8 cellular contexts compared by ENCODE assay signal in the genomic region with DNA sequence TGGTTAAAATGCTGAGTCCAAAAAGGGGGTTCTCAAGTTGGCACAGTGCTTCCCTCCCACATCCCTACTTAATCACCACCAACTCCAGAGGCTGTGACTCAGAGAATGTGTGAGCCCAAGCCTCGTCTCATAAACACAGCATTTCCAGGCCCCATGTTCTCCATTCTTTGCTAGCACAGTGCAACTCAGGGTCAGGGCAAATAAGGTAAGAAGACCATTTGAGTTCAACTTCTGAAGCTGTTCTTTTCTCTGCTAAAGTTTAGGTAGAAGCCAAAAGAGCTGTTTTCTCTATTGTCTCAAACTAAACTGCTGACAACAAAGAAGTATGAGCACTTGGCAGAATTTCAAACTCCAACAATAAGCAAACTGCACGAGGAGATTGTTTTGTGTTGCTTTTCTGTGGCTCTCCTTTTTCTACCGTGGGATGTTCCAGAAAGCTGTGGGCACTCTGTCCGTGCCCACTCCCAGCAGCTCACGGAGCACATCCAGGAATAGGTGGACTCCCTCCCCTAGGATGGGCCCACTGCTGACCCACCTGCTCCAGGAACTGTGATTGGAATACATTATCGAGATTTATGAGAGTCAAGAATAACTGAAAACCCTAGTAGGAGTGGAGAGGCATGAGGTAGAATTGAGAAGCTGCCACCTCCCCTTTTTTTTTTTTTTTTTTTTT.
DNase-seq lines count a peak whose midpoint lies in the region; ATAC-seq and TF ChIP-seq lines count a peak whose summit lies in the region.

No MANE protein-coding gene starts in this region.

- peak; percentile 86 for ATAC-seq in SK-N-SH treated with all-trans-retinoic acid at 6 μM for 48 hours
- ATAC-seq in sciatic nerve, result peak; percentile 85
- ATAC-seq in GM19397 (IDR thresholded peaks at IDR 0.05; ENCODE audit: unreplicated experiment), result no peak
- no peak for ATAC-seq in GM18498 (IDR thresholded peaks at IDR 0.05; ENCODE audit: unreplicated experiment)

- DNase-seq in Daoy (ENCODE audit: low read depth) (peak; percentile 78), glomerular visceral epithelial cell (ENCODE audit: extremely low spot score) (peak; percentile 50), sciatic nerve (ENCODE audit: low spot score) (no peak), 8988T (no peak), NCI-H69 (lab: John Stamatoyannopoulos, UW) (no peak)

- intact Hi-C loops in sciatic nerve (cut with DNase I), result no loop called here

TF ChIP-seq in SK-N-SH treated with all-trans-retinoic acid at 6 μM for 48 hours, 23 proteins besides CTCF, POLR2A, EP300 and RAD21:
- no peak for TF ChIP-seq CSDC2 (CRISPR knock-in tag; IDR thresholded peaks at IDR 0.05)
- TF ChIP-seq TOX (CRISPR knock-in tag; IDR thresholded peaks at IDR 0.05; ENCODE audit: borderline replicate concordance), result no peak
- no peak for TF ChIP-seq PPARA (CRISPR knock-in tag; IDR thresholded peaks at IDR 0.05; ENCODE audit: borderline replicate concordance)
- no peak for TF ChIP-seq ISL1 (CRISPR knock-in tag; IDR thresholded peaks at IDR 0.05)
- TF ChIP-seq, protein P1, sequence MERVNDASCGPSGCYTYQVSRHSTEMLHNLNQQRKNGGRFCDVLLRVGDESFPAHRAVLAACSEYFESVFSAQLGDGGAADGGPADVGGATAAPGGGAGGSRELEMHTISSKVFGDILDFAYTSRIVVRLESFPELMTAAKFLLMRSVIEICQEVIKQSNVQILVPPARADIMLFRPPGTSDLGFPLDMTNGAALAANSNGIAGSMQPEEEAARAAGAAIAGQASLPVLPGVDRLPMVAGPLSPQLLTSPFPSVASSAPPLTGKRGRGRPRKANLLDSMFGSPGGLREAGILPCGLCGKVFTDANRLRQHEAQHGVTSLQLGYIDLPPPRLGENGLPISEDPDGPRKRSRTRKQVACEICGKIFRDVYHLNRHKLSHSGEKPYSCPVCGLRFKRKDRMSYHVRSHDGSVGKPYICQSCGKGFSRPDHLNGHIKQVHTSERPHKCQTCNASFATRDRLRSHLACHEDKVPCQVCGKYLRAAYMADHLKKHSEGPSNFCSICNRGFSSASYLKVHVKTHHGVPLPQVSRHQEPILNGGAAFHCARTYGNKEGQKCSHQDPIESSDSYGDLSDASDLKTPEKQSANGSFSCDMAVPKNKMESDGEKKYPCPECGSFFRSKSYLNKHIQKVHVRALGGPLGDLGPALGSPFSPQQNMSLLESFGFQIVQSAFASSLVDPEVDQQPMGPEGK (CRISPR knock-in tag; IDR thresholded peaks at IDR 0.05; ENCODE audit: borderline replicate concordance), result no peak
- TF ChIP-seq, protein P2, sequence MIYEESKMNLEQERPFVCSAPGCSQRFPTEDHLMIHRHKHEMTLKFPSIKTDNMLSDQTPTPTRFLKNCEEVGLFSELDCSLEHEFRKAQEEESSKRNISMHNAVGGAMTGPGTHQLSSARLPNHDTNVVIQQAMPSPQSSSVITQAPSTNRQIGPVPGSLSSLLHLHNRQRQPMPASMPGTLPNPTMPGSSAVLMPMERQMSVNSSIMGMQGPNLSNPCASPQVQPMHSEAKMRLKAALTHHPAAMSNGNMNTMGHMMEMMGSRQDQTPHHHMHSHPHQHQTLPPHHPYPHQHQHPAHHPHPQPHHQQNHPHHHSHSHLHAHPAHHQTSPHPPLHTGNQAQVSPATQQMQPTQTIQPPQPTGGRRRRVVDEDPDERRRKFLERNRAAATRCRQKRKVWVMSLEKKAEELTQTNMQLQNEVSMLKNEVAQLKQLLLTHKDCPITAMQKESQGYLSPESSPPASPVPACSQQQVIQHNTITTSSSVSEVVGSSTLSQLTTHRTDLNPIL (CRISPR knock-in tag; IDR thresholded peaks at IDR 0.05; ENCODE audit: low read depth), result no peak
- no peak for TF ChIP-seq TCF4 (CRISPR knock-in tag; IDR thresholded peaks at IDR 0.05; ENCODE audit: borderline replicate concordance)
- TF ChIP-seq BACH2 (CRISPR knock-in tag; IDR thresholded peaks at IDR 0.05; ENCODE audit: borderline replicate concordance), result no peak
- TF ChIP-seq, protein P3, sequence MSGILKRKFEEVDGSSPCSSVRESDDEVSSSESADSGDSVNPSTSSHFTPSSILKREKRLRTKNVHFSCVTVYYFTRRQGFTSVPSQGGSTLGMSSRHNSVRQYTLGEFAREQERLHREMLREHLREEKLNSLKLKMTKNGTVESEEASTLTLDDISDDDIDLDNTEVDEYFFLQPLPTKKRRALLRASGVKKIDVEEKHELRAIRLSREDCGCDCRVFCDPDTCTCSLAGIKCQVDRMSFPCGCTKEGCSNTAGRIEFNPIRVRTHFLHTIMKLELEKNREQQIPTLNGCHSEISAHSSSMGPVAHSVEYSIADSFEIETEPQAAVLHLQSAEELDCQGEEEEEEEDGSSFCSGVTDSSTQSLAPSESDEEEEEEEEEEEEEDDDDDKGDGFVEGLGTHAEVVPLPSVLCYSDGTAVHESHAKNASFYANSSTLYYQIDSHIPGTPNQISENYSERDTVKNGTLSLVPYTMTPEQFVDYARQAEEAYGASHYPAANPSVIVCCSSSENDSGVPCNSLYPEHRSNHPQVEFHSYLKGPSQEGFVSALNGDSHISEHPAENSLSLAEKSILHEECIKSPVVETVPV (CRISPR knock-in tag; IDR thresholded peaks at IDR 0.05), result no peak
- no peak for TF ChIP-seq ZNF565 (CRISPR knock-in tag; conservative IDR thresholded peaks at IDR 0.05; ENCODE audit: low read depth)
- no peak for TF ChIP-seq ARNTL (CRISPR knock-in tag; IDR thresholded peaks at IDR 0.05; ENCODE audit: borderline replicate concordance, low read depth)
- no peak for TF ChIP-seq GLIS3 (CRISPR knock-in tag; IDR thresholded peaks at IDR 0.05)
- no peak for TF ChIP-seq ZFP30 (CRISPR knock-in tag; IDR thresholded peaks at IDR 0.05)
- TF ChIP-seq SNAI2 (CRISPR knock-in tag; IDR thresholded peaks at IDR 0.05), result no peak
- no peak for TF ChIP-seq ZC3H10 (CRISPR knock-in tag; IDR thresholded peaks at IDR 0.05)
- no peak for TF ChIP-seq ESRRG (CRISPR knock-in tag; IDR thresholded peaks at IDR 0.05)
- TF ChIP-seq ZNF8 (CRISPR knock-in tag; IDR thresholded peaks at IDR 0.05), result no peak
- TF ChIP-seq, protein P4, sequence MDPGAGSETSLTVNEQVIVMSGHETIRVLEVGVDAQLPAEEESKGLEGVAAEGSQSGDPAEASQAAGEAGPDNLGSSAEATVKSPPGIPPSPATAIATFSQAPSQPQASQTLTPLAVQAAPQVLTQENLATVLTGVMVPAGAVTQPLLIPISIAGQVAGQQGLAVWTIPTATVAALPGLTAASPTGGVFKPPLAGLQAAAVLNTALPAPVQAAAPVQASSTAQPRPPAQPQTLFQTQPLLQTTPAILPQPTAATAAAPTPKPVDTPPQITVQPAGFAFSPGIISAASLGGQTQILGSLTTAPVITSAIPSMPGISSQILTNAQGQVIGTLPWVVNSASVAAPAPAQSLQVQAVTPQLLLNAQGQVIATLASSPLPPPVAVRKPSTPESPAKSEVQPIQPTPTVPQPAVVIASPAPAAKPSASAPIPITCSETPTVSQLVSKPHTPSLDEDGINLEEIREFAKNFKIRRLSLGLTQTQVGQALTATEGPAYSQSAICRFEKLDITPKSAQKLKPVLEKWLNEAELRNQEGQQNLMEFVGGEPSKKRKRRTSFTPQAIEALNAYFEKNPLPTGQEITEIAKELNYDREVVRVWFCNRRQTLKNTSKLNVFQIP (CRISPR knock-in tag; IDR thresholded peaks at IDR 0.05; ENCODE audit: borderline replicate concordance, low read depth), result no peak
TF ChIP-seq in SK-N-SH treated with all-trans-retinoic acid at 6 μM for 48 hours: peak in this region for 0.

Comparison
In these comparisons a context has a peak if more than half of its experiments do, and no peak if none do; other contexts are left out.
1. DNase-seq: peak in Daoy (single experiment) and glomerular visceral epithelial cell (single experiment); none in sciatic nerve (single experiment), 8988T (single experiment) and NCI-H69 (single experiment).
2. ATAC-seq: peak in SK-N-SH treated with all-trans-retinoic acid at 6 μM for 48 hours (single experiment) and sciatic nerve (single experiment); none in GM19397 (single experiment) and GM18498 (single experiment).